ENCODE assay signal across 15 cellular contexts in the genomic region with DNA sequence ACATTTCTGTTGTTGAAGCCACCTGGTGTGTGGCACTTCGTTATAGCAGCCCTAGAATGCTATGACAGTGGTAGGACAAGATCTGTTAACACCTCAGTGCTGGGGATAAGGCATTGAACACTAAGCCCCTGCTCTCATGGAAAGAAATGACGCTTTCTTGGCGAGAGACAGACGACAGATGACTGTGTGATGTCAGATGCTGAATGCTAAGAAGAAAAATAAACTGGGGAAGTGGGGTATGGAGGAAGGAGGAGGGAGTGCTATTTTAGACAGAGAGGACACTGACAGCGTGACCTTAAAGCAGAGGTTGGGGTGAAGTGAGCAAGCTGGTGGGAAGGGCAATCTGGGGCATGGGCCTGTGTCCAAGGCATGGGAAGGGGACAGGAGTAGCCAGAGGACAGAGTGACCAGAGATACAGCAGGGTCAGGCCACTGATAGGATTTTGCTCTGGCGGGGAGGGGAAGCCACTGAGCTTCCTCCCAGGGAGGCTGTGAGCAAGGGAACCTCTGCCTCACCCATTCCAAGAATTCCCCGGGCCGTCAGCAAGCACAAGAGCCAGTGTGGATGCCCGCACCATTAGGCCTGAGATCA. TPM values are rescaled to one million over a fixed set of nuclear protein-coding genes. Genes with fewer than 3 reads are reported as not detected.
A peak's percentile ranks its signal among the peaks of the same experiment; 100 is the strongest.
DNase-seq lines count a peak whose midpoint lies in the region; ATAC-seq and TF ChIP-seq lines count a peak whose summit lies in the region.
"Had no signal": no experiment of that assay in that cellular context is flagged by ENCODE, and none has a peak within 500 bp of the region (broad histone marks: within the 10 kb centered on the region; RNA-seq: fewer than 3 reads in every experiment).

No MANE protein-coding gene starts in this region.

- intact Hi-C loops in CD4-positive, alpha-beta memory T cell (cut with micrococcal nuclease): loop anchor here (5.0 kb wide), 1 partner anchor 35 kb away; no protein-coding TSS in a partner anchor
- intact Hi-C loops in sciatic nerve (cut with DNase I): no loop called here

- no peaks in the 10 kb centered on the region for H3K27me3 ChIP-seq in AG04450 (ENCODE audit: control insufficient read depth, insufficient read depth, low read length)
- no peaks in the 10 kb centered on the region for H3K27me3 ChIP-seq in CD4-positive, alpha-beta memory T cell (ENCODE audit: insufficient read depth, low read length)
- H3K27me3 ChIP-seq: esophagus muscularis mucosa had no signal

- H3K27ac ChIP-seq in AG04450 (ENCODE audit: low read depth, low read length): peak overlapping the region; percentile 31
- H3K27ac ChIP-seq in CD4-positive, alpha-beta memory T cell (ENCODE audit: low read depth, low read length): no peak overlapping the region
- H3K27ac ChIP-seq: esophagus muscularis mucosa, SK-N-MC had no signal

- peak overlapping the region in 2 of 8 donors; percentile 22 to 59 for H3K4me3 Mint-ChIP-seq in CD4-positive, alpha-beta memory T cell
- peak overlapping the region in 2 of 5 experiments; percentile 42 to 47 for H3K4me3 Mint-ChIP-seq in brain
- H3K4me3 Mint-ChIP-seq: activated naive CD4-positive, alpha-beta T cell treated with anti-CD3 and anti-CD28 coated beads for 36 hours; mesothelial cell of epicardium had no signal

- ATAC-seq in sciatic nerve: no peak

- CTCF ChIA-PET in AG04450 (lab: Charles Lee): interaction anchor here (1.0 kb wide), 1 partner anchor 88 kb away, joined by 3 read pairs; no protein-coding TSS in a partner anchor
- CTCF ChIA-PET in CD4-positive, alpha-beta memory T cell (lab: Charles Lee; ENCODE audit: partially characterized antibody): interaction anchor here (2.6 to 6.9 kb wide), 3 partner anchors 8 to 30 kb away, joined by 17 to 83 read pairs (median 24); no protein-coding TSS in a partner anchor

- peak overlapping the region in 6 of 7 donors; percentile 52 to 81 (median 65) for H3K27ac Mint-ChIP-seq in CD4-positive, alpha-beta memory T cell
- peak overlapping the region in 4 of 5 experiments; percentile 74 to 99 (median 86) for H3K27ac Mint-ChIP-seq in brain
- H3K27ac Mint-ChIP-seq: activated naive CD4-positive, alpha-beta T cell treated with anti-CD3 and anti-CD28 coated beads for 36 hours; mesothelial cell of epicardium had no signal

- no peaks in the 10 kb centered on the region for H3K36me3 ChIP-seq in CD4-positive, alpha-beta memory T cell (ENCODE audit: insufficient read depth, low read length)

- H3K36me3 Mint-ChIP-seq in CD4-positive, alpha-beta memory T cell: peaks cover 32% of the 10 kb centered on the region in 2 donors
- H3K36me3 Mint-ChIP-seq in brain: peaks cover 58% of the 10 kb centered on the region

- H3K9me3 ChIP-seq in AG04450 (ENCODE audit: control insufficient read depth, insufficient read depth, low read length): no peaks in the 10 kb centered on the region
- H3K9me3 ChIP-seq in CD4-positive, alpha-beta memory T cell (ENCODE audit: control insufficient read depth in 1 of 2, low read length in 2 of 2): no peaks in the 10 kb centered on the region
- H3K9me3 ChIP-seq: esophagus muscularis mucosa had no signal

- no peak for DNase-seq in AG04450 (ENCODE audit: low read depth, low spot score)
- DNase-seq in CD4-positive, alpha-beta memory T cell: no peak
- DNase-seq in myocyte (ENCODE audit: low read depth): peak; percentile 17
- DNase-seq in sciatic nerve (ENCODE audit: low spot score): no peak
- DNase-seq in NOMO-1 treated with dmso at 0.1 percent for 144 hours (lab: John Stamatoyannopoulos, UW; ENCODE audit: unreplicated experiment): no peak
- no peak for DNase-seq in germinal center (ENCODE audit: low spot score)
- DNase-seq in superior temporal gyrus (ENCODE audit: extremely low spot score): no peak
- DNase-seq: activated naive CD4-positive, alpha-beta T cell treated with anti-CD3 and anti-CD28 coated beads for 36 hours; NCI-H2029; stimulated activated CD4-positive, alpha-beta T cell treated with anti-CD3 and anti-CD28 coated beads, Interleukin-2, amount 100 ng/mL, for 48 hours; stimulated activated naive CD4-positive, alpha-beta T cell treated with Interleukin-2 at 50 U/mL for 16 hours had no signal

- POLR2A ChIA-PET in AG04450 (lab: Yijun Ruan, JAX): no interaction called here
- POLR2A ChIA-PET in CD4-positive, alpha-beta memory T cell (lab: Charles Lee; ENCODE audit: partially characterized antibody): interaction anchor here (2.8 to 2.9 kb wide), 3 partner anchors 11 to 149 kb away, joined by 7 to 28 read pairs (median 28); a partner anchor contains a TSS

- TF ChIP-seq CTCF in AG04450 (IDR thresholded peaks at IDR 0.05; ENCODE audit: low read depth, low read length) (no peak), brain (conservative IDR thresholded peaks at IDR 0.05) (no peak)

- H3K4me1 ChIP-seq in CD4-positive, alpha-beta memory T cell (ENCODE audit: insufficient read depth, low read length): peaks cover 18% of the 10 kb centered on the region

- no peaks in the 10 kb centered on the region for H3K9me3 Mint-ChIP-seq in CD4-positive, alpha-beta memory T cell
- no peaks in the 10 kb centered on the region for H3K9me3 Mint-ChIP-seq in brain
- H3K9me3 Mint-ChIP-seq: activated naive CD4-positive, alpha-beta T cell treated with anti-CD3 and anti-CD28 coated beads for 36 hours; mesothelial cell of epicardium had no signal

- no peak overlapping the region for H3K4me3 ChIP-seq in AG04450 (ENCODE audit: low read depth, low read length)
- no peak overlapping the region for H3K4me3 ChIP-seq in CD4-positive, alpha-beta memory T cell (ENCODE audit: low read length in 2 of 2)
- H3K4me3 ChIP-seq: esophagus muscularis mucosa, SK-N-MC had no signal

- peaks cover 10 to 23% (median 13%) of the 10 kb centered on the region in 4 donors for H3K4me1 Mint-ChIP-seq in CD4-positive, alpha-beta memory T cell
- no peaks in the 10 kb centered on the region for H3K4me1 Mint-ChIP-seq in brain

- H3K27me3 Mint-ChIP-seq in CD4-positive, alpha-beta memory T cell: no peaks in the 10 kb centered on the region
- no peaks in the 10 kb centered on the region for H3K27me3 Mint-ChIP-seq in brain

RNA-seq across cellular contexts. Expression of a gene that starts 15.2 kb away (rescaled TPM):
- polyA plus RNA-seq in AG04450 (2011; rRNA removed) (7.3 and 8.9 TPM in 2 replicates), brain (ENCODE audit: insufficient read depth, low read depth, low replicate concordance) (24.2 TPM)
- polyA minus RNA-seq in AG04450 (2011; rRNA and poly(A)+ RNA removed): 11.9 and 12.9 TPM in 2 replicates
- total RNA-seq in CD4-positive, alpha-beta memory T cell: 10 to 100 TPM; 24.0 to 27.3 TPM
- 10 to 100 TPM in 1 of 2 donors, 1 to 10 TPM in 1; 3.2 to 13.7 TPM for polyA plus RNA-seq in CD4-positive, alpha-beta memory T cell
- total RNA-seq in myocyte (3.3 and 4.5 TPM in 2 replicates), sciatic nerve (15.6 TPM)
- polyA plus RNA-seq in myocyte (2012): 6.7 TPM

RNA-seq across cellular contexts. Expression of a gene that starts 37.0 kb away (rescaled TPM):
- polyA plus RNA-seq in AG04450 (2011; rRNA removed) (10.2 and 10.9 TPM in 2 replicates), brain (ENCODE audit: insufficient read depth, low read depth, low replicate concordance) (9.6 TPM)
- 2.2 and 3.0 TPM in 2 replicates for polyA minus RNA-seq in AG04450 (2011; rRNA and poly(A)+ RNA removed)
- 1 to 10 TPM; 9.2 to 9.3 TPM for total RNA-seq in CD4-positive, alpha-beta memory T cell
- polyA plus RNA-seq in CD4-positive, alpha-beta memory T cell: 10 to 100 TPM; 15.6 to 24.9 TPM
- total RNA-seq in myocyte (1.3 and 3.2 TPM in 2 replicates), sciatic nerve (15.4 TPM)
- polyA plus RNA-seq in myocyte (2012): 6.2 TPM
